25 cellular contexts compared by ENCODE assay signal in genomic region chr1:77951328-77951727, GRCh38. TPM values are rescaled to one million over a fixed set of nuclear protein-coding genes. Genes with fewer than 3 reads are reported as not detected.
DNase-seq lines count a peak whose midpoint lies in the region; ATAC-seq, FAIRE-seq and TF ChIP-seq lines count a peak whose summit lies in the region.
"Had no signal": no experiment of that assay in that cellular context is flagged by ENCODE, and none has a peak within 500 bp of the region (broad histone marks: within the 10 kb centered on the region; RNA-seq: fewer than 3 reads in every experiment).

No MANE protein-coding gene starts in this region.

- H3K9me3 ChIP-seq in smooth muscle cell (replicated peaks; ENCODE audit: low read depth) = no peaks in the 10 kb centered on the region
- H3K9me3 ChIP-seq: breast epithelium, Caco-2, transverse colon had no signal

- H3K27ac Mint-ChIP-seq in activated T-cell treated with anti-CD3 and anti-CD28 coated beads, Interleukin-2, amount 50 U/mL, for 72 hours = peak overlapping the region; percentile 76
- peak overlapping the region; percentile 43 for H3K27ac Mint-ChIP-seq in activated T-helper 2 cell treated with anti-CD3 and anti-CD28 coated beads, Interferon-gamma antibody, Interleukin-2, Interleukin-4, amounts not matched to agents 10 μg/mL and 5 μg/mL and 100 μg/mL, durations not matched to agents 14 hours and 24 hours and 36 hours

- H3K4me3 Mint-ChIP-seq in activated T-cell treated with anti-CD3 and anti-CD28 coated beads, Interleukin-2, amount 50 U/mL, for 72 hours = no peak overlapping the region
- no peak overlapping the region for H3K4me3 Mint-ChIP-seq in activated T-cell treated with anti-CD3 and anti-CD28 coated beads, Interleukin-2, amount 50 U/mL, for 4 hours
- no peak overlapping the region for H3K4me3 Mint-ChIP-seq in activated T-helper 2 cell treated with anti-CD3 and anti-CD28 coated beads, Interferon-gamma antibody, Interleukin-2, Interleukin-4, amounts not matched to agents 10 μg/mL and 5 μg/mL and 100 μg/mL, durations not matched to agents 14 hours and 24 hours and 36 hours (ENCODE audit: low read depth)

- FAIRE-seq in GM12892 (lab: Jason Lieb, UNC) = peak; percentile 63

- no peaks in the 10 kb centered on the region for H3K27me3 ChIP-seq in smooth muscle cell (ENCODE audit: low read depth)
- H3K27me3 ChIP-seq: breast epithelium, transverse colon had no signal

- H3K36me3 Mint-ChIP-seq in activated T-cell treated with anti-CD3 and anti-CD28 coated beads, Interleukin-2, amount 50 U/mL, for 72 hours (ENCODE audit: insufficient read depth in 2 of 2) = peaks cover 7 to 47% of the 10 kb centered on the region in 2 donors
- H3K36me3 Mint-ChIP-seq in activated T-cell treated with anti-CD3 and anti-CD28 coated beads, Interleukin-2, amount 50 U/mL, for 4 hours (ENCODE audit: insufficient read depth) = peaks cover 45% of the 10 kb centered on the region
- peaks cover 62% of the 10 kb centered on the region for H3K36me3 Mint-ChIP-seq in activated T-helper 2 cell treated with anti-CD3 and anti-CD28 coated beads, Interferon-gamma antibody, Interleukin-2, Interleukin-4, amounts not matched to agents 10 μg/mL and 5 μg/mL and 100 μg/mL, durations not matched to agents 14 hours and 24 hours and 36 hours (ENCODE audit: low read depth)

- H3K79me2 ChIP-seq in smooth muscle cell (ENCODE audit: low read depth) = peaks cover 76% of the 10 kb centered on the region

- peaks cover 18% of the 10 kb centered on the region for H3F3A ChIP-seq in smooth muscle cell (ENCODE audit: low read depth)

- no peak for ATAC-seq in activated T-cell treated with anti-CD3 and anti-CD28 coated beads, Interleukin-2, amount 50 U/mL, for 72 hours (replicated peaks in 1 of 2)
- ATAC-seq in activated T-cell treated with anti-CD3 and anti-CD28 coated beads, Interleukin-2, amount 50 U/mL, for 4 hours = no peak

- H3K27ac ChIP-seq in smooth muscle cell (ENCODE audit: low read depth) = peak overlapping the region; percentile 6
- H3K27ac ChIP-seq: breast epithelium, epithelial cell of prostate, transverse colon had no signal

- TF ChIP-seq POLR2A in GM12892 (IDR thresholded peaks at IDR 0.05; ENCODE audit: low read depth, low read length) = peak; percentile 40; the same call in 1 of the 2 replicates

- H3K27me3 Mint-ChIP-seq in activated T-cell treated with anti-CD3 and anti-CD28 coated beads, Interleukin-2, amount 50 U/mL, for 72 hours (ENCODE audit: low read depth) = no peaks in the 10 kb centered on the region
- no peaks in the 10 kb centered on the region for H3K27me3 Mint-ChIP-seq in activated T-cell treated with anti-CD3 and anti-CD28 coated beads, Interleukin-2, amount 50 U/mL, for 4 hours (ENCODE audit: low read depth)
- H3K27me3 Mint-ChIP-seq in activated T-helper 2 cell treated with anti-CD3 and anti-CD28 coated beads, Interferon-gamma antibody, Interleukin-2, Interleukin-4, amounts not matched to agents 10 μg/mL and 5 μg/mL and 100 μg/mL, durations not matched to agents 14 hours and 24 hours and 36 hours (ENCODE audit: low read depth) = no peaks in the 10 kb centered on the region

- intact Hi-C loops in activated T-helper 2 cell treated with anti-CD3 and anti-CD28 coated beads, Interferon-gamma antibody, Interleukin-2, Interleukin-4, amounts not matched to agents 10 μg/mL and 5 μg/mL and 100 μg/mL, durations not matched to agents 14 hours and 24 hours and 36 hours (cut with micrococcal nuclease) = no loop called here

- H3K4me1 ChIP-seq in smooth muscle cell (ENCODE audit: low read depth) = peaks cover 3% of the 10 kb centered on the region
- H3K4me1 ChIP-seq: breast epithelium, Caco-2 had no signal

- no peak overlapping the region for H3K4me2 ChIP-seq in smooth muscle cell

- DNase-seq in activated T-cell treated with anti-CD3 and anti-CD28 coated beads, Interleukin-2, amount 50 U/mL, for 72 hours = no peak
- DNase-seq in activated T-cell treated with anti-CD3 and anti-CD28 coated beads, Interleukin-2, amount 50 U/mL, for 4 hours = no peak
- no peak for DNase-seq in GM12892 (ENCODE audit: insufficient read length)
- no peak for DNase-seq in activated T-helper 2 cell treated with anti-CD3 and anti-CD28 coated beads, Interferon-gamma antibody, Interleukin-2, Interleukin-4, amounts not matched to agents 10 μg/mL and 5 μg/mL and 100 μg/mL, durations not matched to agents 14 hours and 24 hours and 36 hours (ENCODE audit: low spot score)
- DNase-seq in smooth muscle cell (lab: John Stamatoyannopoulos, UW; ENCODE audit: unreplicated experiment) = no peak
- DNase-seq in NCI-H510A (lab: John Stamatoyannopoulos, UW) = no peak
- DNase-seq in OCI-M1 (lab: John Stamatoyannopoulos, UW) = no peak
- DNase-seq in NOMO-1 (lab: John Stamatoyannopoulos, UW; ENCODE audit: unreplicated experiment in 2 of 2) = no peak
- DNase-seq: activated CD4-positive, CD25-positive, alpha-beta regulatory T cell; Caco-2; dermis blood vessel endothelial cell; foreskin melanocyte; HCEC 1CT; KG1; kidney glomerular epithelial cell; NCI-H1048; NCI-H2081 treated with DMSO at 0.1 percent for 48 hours; NCI-H524 treated with DMSO at 0.1 percent for 48 hours; SHP77; stimulated activated CD4-positive, alpha-beta T cell treated with anti-CD3 and anti-CD28 coated beads, Interleukin-15, amount 100 ng/mL, for 24 hours; stimulated activated naive CD4-positive, alpha-beta T cell treated with Interleukin-2 at 50 U/mL for 16 hours; T-helper 2 cell; transverse colon had no signal

- no peak overlapping the region for H3K9ac ChIP-seq in smooth muscle cell (ENCODE audit: low read depth)

- no peak overlapping the region for H3K4me3 ChIP-seq in smooth muscle cell
- H3K4me3 ChIP-seq: breast epithelium, transverse colon had no signal

- TF ChIP-seq CTCF in smooth muscle cell (IDR thresholded peaks at IDR 0.05; ENCODE audit: borderline replicate concordance, insufficient read depth, poor library complexity, severe bottlenecking) = no peak

- peaks cover 99% of the 10 kb centered on the region for H4K20me1 ChIP-seq in smooth muscle cell (ENCODE audit: low read depth)

- no peaks in the 10 kb centered on the region for H3K9me3 Mint-ChIP-seq in activated T-cell treated with anti-CD3 and anti-CD28 coated beads, Interleukin-2, amount 50 U/mL, for 72 hours
- H3K9me3 Mint-ChIP-seq in activated T-cell treated with anti-CD3 and anti-CD28 coated beads, Interleukin-2, amount 50 U/mL, for 4 hours = no peaks in the 10 kb centered on the region
- H3K9me3 Mint-ChIP-seq in activated T-helper 2 cell treated with anti-CD3 and anti-CD28 coated beads, Interferon-gamma antibody, Interleukin-2, Interleukin-4, amounts not matched to agents 10 μg/mL and 5 μg/mL and 100 μg/mL, durations not matched to agents 14 hours and 24 hours and 36 hours = no peaks in the 10 kb centered on the region

- WGBS in smooth muscle cell (ENCODE audit: low lambda C conversion rate) = 97% methylated on average over 1 of the region's 1 CpG

- no peak overlapping the region for H2AFZ ChIP-seq in smooth muscle cell (ENCODE audit: low read depth)

- H3K4me1 Mint-ChIP-seq in activated T-cell treated with anti-CD3 and anti-CD28 coated beads, Interleukin-2, amount 50 U/mL, for 72 hours (ENCODE audit: low read depth) = peaks cover 53% of the 10 kb centered on the region
- peaks cover 29% of the 10 kb centered on the region for H3K4me1 Mint-ChIP-seq in activated T-cell treated with anti-CD3 and anti-CD28 coated beads, Interleukin-2, amount 50 U/mL, for 4 hours (ENCODE audit: low read depth)
- peaks cover 24% of the 10 kb centered on the region for H3K4me1 Mint-ChIP-seq in activated T-helper 2 cell treated with anti-CD3 and anti-CD28 coated beads, Interferon-gamma antibody, Interleukin-2, Interleukin-4, amounts not matched to agents 10 μg/mL and 5 μg/mL and 100 μg/mL, durations not matched to agents 14 hours and 24 hours and 36 hours (ENCODE audit: low read depth)

- peaks cover 65% of the 10 kb centered on the region for H3K36me3 ChIP-seq in smooth muscle cell (ENCODE audit: low read depth)

RNA-seq across cellular contexts. Expression of gene FUBP1, which starts 27.5 kb away (rescaled TPM):
- 100 to 1,000 TPM; 145 to 191 TPM for total RNA-seq in activated T-cell treated with anti-CD3 and anti-CD28 coated beads, Interleukin-2, amount 50 U/mL, for 72 hours
- total RNA-seq in activated T-cell treated with anti-CD3 and anti-CD28 coated beads, Interleukin-2, amount 50 U/mL, for 4 hours = 100 to 1,000 TPM; 262 to 285 (median 277) TPM
- polyA plus RNA-seq in GM12892 (2012; ENCODE audit: missing spikeins) = 161 TPM
- 262 and 269 TPM in 2 replicates for total RNA-seq in activated T-helper 2 cell treated with anti-CD3 and anti-CD28 coated beads, Interferon-gamma antibody, Interleukin-2, Interleukin-4, amounts not matched to agents 10 μg/mL and 5 μg/mL and 100 μg/mL, durations not matched to agents 14 hours and 24 hours and 36 hours
- total RNA-seq in smooth muscle cell = 144 and 166 TPM in 2 replicates
- polyA plus RNA-seq in smooth muscle cell = 50.5 and 60.4 TPM in 2 replicates

RNA-seq across cellular contexts. Expression of gene DNAJB4, which starts 53.4 kb away (rescaled TPM):
- 10 to 100 TPM in 1 of 2 donors, 1 to 10 TPM in 1; 9.6 to 14.0 TPM for total RNA-seq in activated T-cell treated with anti-CD3 and anti-CD28 coated beads, Interleukin-2, amount 50 U/mL, for 72 hours
- total RNA-seq in activated T-cell treated with anti-CD3 and anti-CD28 coated beads, Interleukin-2, amount 50 U/mL, for 4 hours = 1 to 10 TPM; 5.4 to 6.6 (median 5.5) TPM
- polyA plus RNA-seq in GM12892 (2012; ENCODE audit: missing spikeins) = 5.1 TPM
- 12.5 and 14.6 TPM in 2 replicates for total RNA-seq in activated T-helper 2 cell treated with anti-CD3 and anti-CD28 coated beads, Interferon-gamma antibody, Interleukin-2, Interleukin-4, amounts not matched to agents 10 μg/mL and 5 μg/mL and 100 μg/mL, durations not matched to agents 14 hours and 24 hours and 36 hours
- 48.9 and 92.8 TPM in 2 replicates for total RNA-seq in smooth muscle cell
- 31.5 and 43.4 TPM in 2 replicates for polyA plus RNA-seq in smooth muscle cell
